ENCODE assay signal across 1 cellular context in genomic region chrX:41090568-41091238, GRCh38.
TF ChIP-seq lines count a peak whose summit lies in the region.

No MANE protein-coding gene starts in this region.

TF ChIP-seq in GM12878, 131 proteins besides CTCF, POLR2A, EP300 and RAD21:
- TF ChIP-seq EGR1 (IDR thresholded peaks at IDR 0.05; ENCODE audit: borderline replicate concordance in 1 of 2, low read depth in 2 of 2, low read length in 2 of 2): no peak
- TF ChIP-seq, protein P1, sequence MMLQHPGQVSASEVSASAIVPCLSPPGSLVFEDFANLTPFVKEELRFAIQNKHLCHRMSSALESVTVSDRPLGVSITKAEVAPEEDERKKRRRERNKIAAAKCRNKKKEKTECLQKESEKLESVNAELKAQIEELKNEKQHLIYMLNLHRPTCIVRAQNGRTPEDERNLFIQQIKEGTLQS (IDR thresholded peaks at IDR 0.05; ENCODE audit: borderline replicate concordance, extremely low read depth, low read depth, low read length): no peak
- TF ChIP-seq WRNIP1 (IDR thresholded peaks at IDR 0.05; ENCODE audit: borderline replicate concordance, low read depth, low read length): no peak
